1 cellular context compared by ENCODE assay signal in genomic region chr16:9703731-9704130, GRCh38.
TF ChIP-seq lines count a peak whose summit lies in the region.

No MANE protein-coding gene starts in this region.

TF ChIP-seq in GM12878, 131 proteins besides CTCF, POLR2A, EP300 and RAD21 (continued from another document):
- TF ChIP-seq ZBTB11 (CRISPR knock-in tag; IDR thresholded peaks at IDR 0.05) (no peak), E2F8 (IDR thresholded peaks at IDR 0.05; ENCODE audit: low read depth, partially characterized antibody) (no peak), SUPT20H (IDR thresholded peaks at IDR 0.05; ENCODE audit: borderline replicate concordance, control insufficient read depth, low read depth, low read length) (no peak), SUZ12 (IDR thresholded peaks at IDR 0.05; ENCODE audit: unreplicated experiment) (no peak), CREB1 (IDR thresholded peaks at IDR 0.05; ENCODE audit: low read depth) (no peak), RCOR1 (conservative IDR thresholded peaks at IDR 0.05; ENCODE audit: low read depth, low read length) (no peak), DPF2 (IDR thresholded peaks at IDR 0.05) (no peak), ZSCAN29 (IDR thresholded peaks at IDR 0.05) (no peak), SMC3 (IDR thresholded peaks at IDR 0.05; ENCODE audit: borderline replicate concordance, low read length) (no peak), FOXK2 (IDR thresholded peaks at IDR 0.05) (no peak), GATAD2B (conservative IDR thresholded peaks at IDR 0.05; ENCODE audit: low read depth) (no peak)
- TF ChIP-seq, protein P1, sequence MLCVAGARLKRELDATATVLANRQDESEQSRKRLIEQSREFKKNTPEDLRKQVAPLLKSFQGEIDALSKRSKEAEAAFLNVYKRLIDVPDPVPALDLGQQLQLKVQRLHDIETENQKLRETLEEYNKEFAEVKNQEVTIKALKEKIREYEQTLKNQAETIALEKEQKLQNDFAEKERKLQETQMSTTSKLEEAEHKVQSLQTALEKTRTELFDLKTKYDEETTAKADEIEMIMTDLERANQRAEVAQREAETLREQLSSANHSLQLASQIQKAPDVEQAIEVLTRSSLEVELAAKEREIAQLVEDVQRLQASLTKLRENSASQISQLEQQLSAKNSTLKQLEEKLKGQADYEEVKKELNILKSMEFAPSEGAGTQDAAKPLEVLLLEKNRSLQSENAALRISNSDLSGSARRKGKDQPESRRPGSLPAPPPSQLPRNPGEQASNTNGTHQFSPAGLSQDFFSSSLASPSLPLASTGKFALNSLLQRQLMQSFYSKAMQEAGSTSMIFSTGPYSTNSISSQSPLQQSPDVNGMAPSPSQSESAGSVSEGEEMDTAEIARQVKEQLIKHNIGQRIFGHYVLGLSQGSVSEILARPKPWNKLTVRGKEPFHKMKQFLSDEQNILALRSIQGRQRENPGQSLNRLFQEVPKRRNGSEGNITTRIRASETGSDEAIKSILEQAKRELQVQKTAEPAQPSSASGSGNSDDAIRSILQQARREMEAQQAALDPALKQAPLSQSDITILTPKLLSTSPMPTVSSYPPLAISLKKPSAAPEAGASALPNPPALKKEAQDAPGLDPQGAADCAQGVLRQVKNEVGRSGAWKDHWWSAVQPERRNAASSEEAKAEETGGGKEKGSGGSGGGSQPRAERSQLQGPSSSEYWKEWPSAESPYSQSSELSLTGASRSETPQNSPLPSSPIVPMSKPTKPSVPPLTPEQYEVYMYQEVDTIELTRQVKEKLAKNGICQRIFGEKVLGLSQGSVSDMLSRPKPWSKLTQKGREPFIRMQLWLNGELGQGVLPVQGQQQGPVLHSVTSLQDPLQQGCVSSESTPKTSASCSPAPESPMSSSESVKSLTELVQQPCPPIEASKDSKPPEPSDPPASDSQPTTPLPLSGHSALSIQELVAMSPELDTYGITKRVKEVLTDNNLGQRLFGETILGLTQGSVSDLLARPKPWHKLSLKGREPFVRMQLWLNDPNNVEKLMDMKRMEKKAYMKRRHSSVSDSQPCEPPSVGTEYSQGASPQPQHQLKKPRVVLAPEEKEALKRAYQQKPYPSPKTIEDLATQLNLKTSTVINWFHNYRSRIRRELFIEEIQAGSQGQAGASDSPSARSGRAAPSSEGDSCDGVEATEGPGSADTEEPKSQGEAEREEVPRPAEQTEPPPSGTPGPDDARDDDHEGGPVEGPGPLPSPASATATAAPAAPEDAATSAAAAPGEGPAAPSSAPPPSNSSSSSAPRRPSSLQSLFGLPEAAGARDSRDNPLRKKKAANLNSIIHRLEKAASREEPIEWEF (IDR thresholded peaks at IDR 0.05; ENCODE audit: insufficient replicate concordance, low read depth, low read length): no peak
- TF ChIP-seq, protein P2, sequence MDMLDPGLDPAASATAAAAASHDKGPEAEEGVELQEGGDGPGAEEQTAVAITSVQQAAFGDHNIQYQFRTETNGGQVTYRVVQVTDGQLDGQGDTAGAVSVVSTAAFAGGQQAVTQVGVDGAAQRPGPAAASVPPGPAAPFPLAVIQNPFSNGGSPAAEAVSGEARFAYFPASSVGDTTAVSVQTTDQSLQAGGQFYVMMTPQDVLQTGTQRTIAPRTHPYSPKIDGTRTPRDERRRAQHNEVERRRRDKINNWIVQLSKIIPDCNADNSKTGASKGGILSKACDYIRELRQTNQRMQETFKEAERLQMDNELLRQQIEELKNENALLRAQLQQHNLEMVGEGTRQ (IDR thresholded peaks at IDR 0.05; ENCODE audit: borderline replicate concordance, low read depth, low read length): no peak
TF ChIP-seq in GM12878: peak in this region for 0.
